1 cellular context compared by ENCODE assay signal in the genomic region with DNA sequence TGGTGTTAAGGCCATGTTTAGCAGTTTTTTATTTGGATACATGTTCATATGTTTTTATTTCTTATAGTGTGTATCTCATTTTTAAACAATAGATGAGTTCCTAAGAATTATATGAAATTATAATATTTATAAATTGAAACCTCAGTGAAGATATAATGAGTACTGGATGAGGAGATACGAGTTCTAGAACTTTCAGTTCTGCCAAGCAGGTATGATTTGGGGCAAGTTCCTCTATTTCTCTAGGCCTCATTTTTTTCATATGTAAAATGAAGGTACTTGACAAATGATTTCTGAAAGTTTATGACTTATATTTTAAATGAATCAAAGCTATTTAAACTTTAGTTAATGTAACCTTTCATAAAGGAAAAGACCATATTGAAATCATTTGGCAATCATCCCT.
TF ChIP-seq lines count a peak whose summit lies in the region.

No MANE protein-coding gene starts in this region.

TF ChIP-seq in SK-N-SH treated with all-trans-retinoic acid at 6 μM for 48 hours, 23 proteins besides CTCF, POLR2A, EP300 and RAD21 (continued from another document):
- no peak for TF ChIP-seq PATZ1 (CRISPR knock-in tag; IDR thresholded peaks at IDR 0.05; ENCODE audit: borderline replicate concordance)
- no peak for TF ChIP-seq ZFP30 (CRISPR knock-in tag; IDR thresholded peaks at IDR 0.05)
- TF ChIP-seq ZNF565 (CRISPR knock-in tag; conservative IDR thresholded peaks at IDR 0.05; ENCODE audit: low read depth): no peak
- no peak for TF ChIP-seq RARB (CRISPR knock-in tag; IDR thresholded peaks at IDR 0.05)
- TF ChIP-seq, protein P1, sequence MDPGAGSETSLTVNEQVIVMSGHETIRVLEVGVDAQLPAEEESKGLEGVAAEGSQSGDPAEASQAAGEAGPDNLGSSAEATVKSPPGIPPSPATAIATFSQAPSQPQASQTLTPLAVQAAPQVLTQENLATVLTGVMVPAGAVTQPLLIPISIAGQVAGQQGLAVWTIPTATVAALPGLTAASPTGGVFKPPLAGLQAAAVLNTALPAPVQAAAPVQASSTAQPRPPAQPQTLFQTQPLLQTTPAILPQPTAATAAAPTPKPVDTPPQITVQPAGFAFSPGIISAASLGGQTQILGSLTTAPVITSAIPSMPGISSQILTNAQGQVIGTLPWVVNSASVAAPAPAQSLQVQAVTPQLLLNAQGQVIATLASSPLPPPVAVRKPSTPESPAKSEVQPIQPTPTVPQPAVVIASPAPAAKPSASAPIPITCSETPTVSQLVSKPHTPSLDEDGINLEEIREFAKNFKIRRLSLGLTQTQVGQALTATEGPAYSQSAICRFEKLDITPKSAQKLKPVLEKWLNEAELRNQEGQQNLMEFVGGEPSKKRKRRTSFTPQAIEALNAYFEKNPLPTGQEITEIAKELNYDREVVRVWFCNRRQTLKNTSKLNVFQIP (CRISPR knock-in tag; IDR thresholded peaks at IDR 0.05; ENCODE audit: borderline replicate concordance, low read depth): no peak
- TF ChIP-seq ZNF70 (CRISPR knock-in tag; IDR thresholded peaks at IDR 0.05): no peak
- no peak for TF ChIP-seq OSR1 (CRISPR knock-in tag; IDR thresholded peaks at IDR 0.05)
- TF ChIP-seq ZNF8 (CRISPR knock-in tag; IDR thresholded peaks at IDR 0.05): no peak
- TF ChIP-seq GLIS3 (CRISPR knock-in tag; IDR thresholded peaks at IDR 0.05): no peak
TF ChIP-seq in SK-N-SH treated with all-trans-retinoic acid at 6 μM for 48 hours: peak in this region for 0.
